ENCODE assay signal across 8 cellular contexts in genomic region chr1:25246600-25247023, GRCh38. TPM values are rescaled to one million over a fixed set of nuclear protein-coding genes. Genes with fewer than 3 reads are reported as not detected.
DNase-seq lines count a peak whose midpoint lies in the region; ATAC-seq and TF ChIP-seq lines count a peak whose summit lies in the region.

No MANE protein-coding gene starts in this region.

- DNase-seq in activated CD8-positive, alpha-beta memory T cell treated with anti-CD3 and anti-CD28 coated beads, Interleukin-2, amount 10 ng/mL, durations not matched to agents 7 days and 5 days = peak; percentile 68
- no peak for DNase-seq in activated CD8-positive, alpha-beta memory T cell treated with anti-CD3 and anti-CD28 coated beads for 24 hours
- DNase-seq in activated T-helper 2 cell treated with anti-CD3 and anti-CD28 coated beads, Interferon-gamma antibody, Interleukin-2, Interleukin-4, amounts not matched to agents 10 μg/mL and 5 μg/mL and 100 μg/mL, durations not matched to agents 14 hours and 24 hours and 36 hours (ENCODE audit: low spot score) = no peak
- DNase-seq in glutamatergic neuron (peak; percentile 45), sciatic nerve (ENCODE audit: low spot score) (peak; percentile 73), NCI-H2171 (lab: John Stamatoyannopoulos, UW) (no peak), globus pallidus (ENCODE audit: low spot score) (no peak)

- peak overlapping the region; percentile 99 for H3K4me3 Mint-ChIP-seq in activated CD8-positive, alpha-beta memory T cell treated with anti-CD3 and anti-CD28 coated beads, Interleukin-2, amount 10 ng/mL, durations not matched to agents 7 days and 5 days
- peak overlapping the region; percentile 98 for H3K4me3 Mint-ChIP-seq in activated T-helper 2 cell treated with anti-CD3 and anti-CD28 coated beads, Interferon-gamma antibody, Interleukin-2, Interleukin-4, amounts not matched to agents 10 μg/mL and 5 μg/mL and 100 μg/mL, durations not matched to agents 14 hours and 24 hours and 36 hours (ENCODE audit: low read depth)
- peak overlapping the region; percentile 98 for H3K4me3 Mint-ChIP-seq in glutamatergic neuron (ENCODE audit: unreplicated experiment)

- no peaks in the 10 kb centered on the region for H3K9me3 Mint-ChIP-seq in activated CD8-positive, alpha-beta memory T cell treated with anti-CD3 and anti-CD28 coated beads, Interleukin-2, amount 10 ng/mL, durations not matched to agents 7 days and 5 days (ENCODE audit: low read depth)
- H3K9me3 Mint-ChIP-seq in activated T-helper 2 cell treated with anti-CD3 and anti-CD28 coated beads, Interferon-gamma antibody, Interleukin-2, Interleukin-4, amounts not matched to agents 10 μg/mL and 5 μg/mL and 100 μg/mL, durations not matched to agents 14 hours and 24 hours and 36 hours = no peaks in the 10 kb centered on the region
- H3K9me3 Mint-ChIP-seq in glutamatergic neuron (ENCODE audit: unreplicated experiment) = peaks cover 7% of the 10 kb centered on the region

- CTCF ChIA-PET in activated CD8-positive, alpha-beta memory T cell treated with anti-CD3 and anti-CD28 coated beads, Interleukin-2, amount 10 ng/mL, durations not matched to agents 7 days and 5 days (lab: Charles Lee) = no interaction called here

- peaks cover 48% of the 10 kb centered on the region for H3K36me3 Mint-ChIP-seq in activated CD8-positive, alpha-beta memory T cell treated with anti-CD3 and anti-CD28 coated beads, Interleukin-2, amount 10 ng/mL, durations not matched to agents 7 days and 5 days
- peaks cover 56% of the 10 kb centered on the region for H3K36me3 Mint-ChIP-seq in activated T-helper 2 cell treated with anti-CD3 and anti-CD28 coated beads, Interferon-gamma antibody, Interleukin-2, Interleukin-4, amounts not matched to agents 10 μg/mL and 5 μg/mL and 100 μg/mL, durations not matched to agents 14 hours and 24 hours and 36 hours (ENCODE audit: low read depth)
- H3K36me3 Mint-ChIP-seq in glutamatergic neuron (ENCODE audit: unreplicated experiment) = no peaks in the 10 kb centered on the region

- H3K27ac Mint-ChIP-seq in activated CD8-positive, alpha-beta memory T cell treated with anti-CD3 and anti-CD28 coated beads, Interleukin-2, amount 10 ng/mL, durations not matched to agents 7 days and 5 days = peak overlapping the region; percentile 99
- peak overlapping the region; percentile 98 for H3K27ac Mint-ChIP-seq in activated T-helper 2 cell treated with anti-CD3 and anti-CD28 coated beads, Interferon-gamma antibody, Interleukin-2, Interleukin-4, amounts not matched to agents 10 μg/mL and 5 μg/mL and 100 μg/mL, durations not matched to agents 14 hours and 24 hours and 36 hours
- peak overlapping the region; percentile 90 for H3K27ac Mint-ChIP-seq in glutamatergic neuron (ENCODE audit: unreplicated experiment)

- intact Hi-C loops in activated T-helper 2 cell treated with anti-CD3 and anti-CD28 coated beads, Interferon-gamma antibody, Interleukin-2, Interleukin-4, amounts not matched to agents 10 μg/mL and 5 μg/mL and 100 μg/mL, durations not matched to agents 14 hours and 24 hours and 36 hours (cut with micrococcal nuclease) = loop anchor here (1.0 to 10.0 kb wide), 3 partner anchors 14 to 602 kb away; partner anchors contain the start of genes CLIC4, SRRM1 and SYF2
- intact Hi-C loops in sciatic nerve (cut with DNase I) = no loop called here

- TF ChIP-seq CTCF in glutamatergic neuron (IDR thresholded peaks at IDR 0.05; ENCODE audit: partially characterized antibody, unreplicated experiment) = no peak

- H3K4me1 Mint-ChIP-seq in activated CD8-positive, alpha-beta memory T cell treated with anti-CD3 and anti-CD28 coated beads, Interleukin-2, amount 10 ng/mL, durations not matched to agents 7 days and 5 days = peaks cover 49% of the 10 kb centered on the region
- H3K4me1 Mint-ChIP-seq in activated T-helper 2 cell treated with anti-CD3 and anti-CD28 coated beads, Interferon-gamma antibody, Interleukin-2, Interleukin-4, amounts not matched to agents 10 μg/mL and 5 μg/mL and 100 μg/mL, durations not matched to agents 14 hours and 24 hours and 36 hours (ENCODE audit: low read depth) = peaks cover 43% of the 10 kb centered on the region
- peaks cover 10% of the 10 kb centered on the region for H3K4me1 Mint-ChIP-seq in glutamatergic neuron (ENCODE audit: low read depth, unreplicated experiment)

- peaks cover 3% of the 10 kb centered on the region for H3K27me3 Mint-ChIP-seq in activated CD8-positive, alpha-beta memory T cell treated with anti-CD3 and anti-CD28 coated beads, Interleukin-2, amount 10 ng/mL, durations not matched to agents 7 days and 5 days
- peaks cover 2% of the 10 kb centered on the region for H3K27me3 Mint-ChIP-seq in activated T-helper 2 cell treated with anti-CD3 and anti-CD28 coated beads, Interferon-gamma antibody, Interleukin-2, Interleukin-4, amounts not matched to agents 10 μg/mL and 5 μg/mL and 100 μg/mL, durations not matched to agents 14 hours and 24 hours and 36 hours (ENCODE audit: low read depth)
- H3K27me3 Mint-ChIP-seq in glutamatergic neuron (ENCODE audit: unreplicated experiment) = peaks cover 10% of the 10 kb centered on the region

- ATAC-seq in activated CD8-positive, alpha-beta memory T cell treated with anti-CD3 and anti-CD28 coated beads, Interleukin-2, amount 10 ng/mL, durations not matched to agents 7 days and 5 days = no peak
- ATAC-seq in HG03520 (IDR thresholded peaks at IDR 0.05; ENCODE audit: unreplicated experiment) (peak; percentile 6), sciatic nerve (no peak)

RNA-seq across cellular contexts. Expression of gene RSRP1, which starts 0.6 kb away (rescaled TPM):
- total RNA-seq in activated CD8-positive, alpha-beta memory T cell treated with anti-CD3 and anti-CD28 coated beads, Interleukin-2, amount 10 ng/mL, durations not matched to agents 7 days and 5 days = 100 to 1,000 TPM; 160 to 240 TPM
- 140 and 144 TPM in 2 replicates for total RNA-seq in activated T-helper 2 cell treated with anti-CD3 and anti-CD28 coated beads, Interferon-gamma antibody, Interleukin-2, Interleukin-4, amounts not matched to agents 10 μg/mL and 5 μg/mL and 100 μg/mL, durations not matched to agents 14 hours and 24 hours and 36 hours
- total RNA-seq in glutamatergic neuron (ENCODE audit: unreplicated experiment) = 83.4 TPM
- 144 TPM for total RNA-seq in sciatic nerve

RNA-seq across cellular contexts. Expression of gene SYF2, which starts 14.3 kb away (rescaled TPM):
- 10 to 100 TPM; 33.0 to 33.8 TPM for total RNA-seq in activated CD8-positive, alpha-beta memory T cell treated with anti-CD3 and anti-CD28 coated beads, Interleukin-2, amount 10 ng/mL, durations not matched to agents 7 days and 5 days
- total RNA-seq in activated T-helper 2 cell treated with anti-CD3 and anti-CD28 coated beads, Interferon-gamma antibody, Interleukin-2, Interleukin-4, amounts not matched to agents 10 μg/mL and 5 μg/mL and 100 μg/mL, durations not matched to agents 14 hours and 24 hours and 36 hours = 40.1 and 42.3 TPM in 2 replicates
- total RNA-seq in glutamatergic neuron (ENCODE audit: unreplicated experiment) (32.6 TPM), sciatic nerve (42.3 TPM)

RNA-seq across cellular contexts. Expression of gene RHD, which starts 25.7 kb away (rescaled TPM):
- total RNA-seq in activated CD8-positive, alpha-beta memory T cell treated with anti-CD3 and anti-CD28 coated beads, Interleukin-2, amount 10 ng/mL, durations not matched to agents 7 days and 5 days = not detected
- not detected in 2 replicates for total RNA-seq in activated T-helper 2 cell treated with anti-CD3 and anti-CD28 coated beads, Interferon-gamma antibody, Interleukin-2, Interleukin-4, amounts not matched to agents 10 μg/mL and 5 μg/mL and 100 μg/mL, durations not matched to agents 14 hours and 24 hours and 36 hours
- total RNA-seq in glutamatergic neuron (ENCODE audit: unreplicated experiment) (not detected), sciatic nerve (0.27 TPM)

Comparison
In these comparisons a context has a peak if more than half of its experiments do, and no peak if none do; other contexts are left out.
1. DNase-seq: peak in activated CD8-positive, alpha-beta memory T cell treated with anti-CD3 and anti-CD28 coated beads, Interleukin-2, amount 10 ng/mL, durations not matched to agents 7 days and 5 days (single experiment), glutamatergic neuron (single experiment) and sciatic nerve (single experiment); none in activated CD8-positive, alpha-beta memory T cell treated with anti-CD3 and anti-CD28 coated beads for 24 hours (single experiment), activated T-helper 2 cell treated with anti-CD3 and anti-CD28 coated beads, Interferon-gamma antibody, Interleukin-2, Interleukin-4, amounts not matched to agents 10 μg/mL and 5 μg/mL and 100 μg/mL, durations not matched to agents 14 hours and 24 hours and 36 hours (single experiment), NCI-H2171 (single experiment) and globus pallidus (single experiment).
2. Peak in every context shown above with its lines, with median percentiles within 50 percentile points of each other: H3K27ac Mint-ChIP-seq and H3K4me3 Mint-ChIP-seq.